Comparison of ENCODE assay signal across 8 cellular contexts in the genomic region with DNA sequence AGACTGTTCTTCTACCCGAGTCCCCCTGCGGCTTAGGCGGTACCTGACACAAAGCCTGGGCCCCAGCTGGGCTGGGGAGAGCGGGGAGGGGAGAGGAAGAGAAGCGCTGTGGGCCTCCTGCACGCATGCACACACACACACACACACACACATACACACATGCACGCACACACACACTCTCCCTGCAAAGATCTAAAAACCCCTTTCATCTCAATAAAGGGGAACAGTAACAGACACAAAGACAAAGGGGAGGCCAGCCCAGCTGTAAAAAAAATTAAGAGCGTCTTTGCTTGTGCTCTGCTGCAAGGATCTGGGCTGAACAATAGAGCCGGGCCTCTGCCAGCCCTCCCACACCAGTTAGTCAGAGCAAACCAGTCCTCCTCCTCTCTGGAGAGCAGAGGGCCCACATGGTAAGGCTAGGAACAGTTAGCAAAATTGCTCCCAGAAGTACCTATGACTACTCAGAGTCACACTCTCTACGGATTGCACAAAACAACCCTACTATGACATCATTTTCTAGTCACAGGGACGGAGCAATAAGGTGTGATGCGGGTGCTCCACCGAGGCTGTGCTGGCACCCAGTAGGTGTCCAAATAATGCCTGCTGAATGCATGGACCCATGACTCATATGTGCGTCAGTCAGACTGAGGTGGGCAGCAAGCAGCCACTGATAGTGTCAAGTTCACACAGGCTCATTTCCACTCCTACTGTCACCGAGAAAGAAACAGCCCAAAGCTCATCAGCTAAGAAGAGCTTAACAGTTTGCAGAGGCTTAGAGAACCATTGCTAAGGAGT. TPM values are rescaled to one million over a fixed set of nuclear protein-coding genes. Genes with fewer than 3 reads are reported as not detected.
DNase-seq lines count a peak whose midpoint lies in the region; ATAC-seq lines count a peak whose summit lies in the region.

No MANE protein-coding gene starts in this region.

- no peaks in the 10 kb centered on the region for H3K9me3 Mint-ChIP-seq in central memory CD8-positive, alpha-beta T cell

- H3K36me3 Mint-ChIP-seq in central memory CD8-positive, alpha-beta T cell (ENCODE audit: insufficient read depth): peaks cover 47% of the 10 kb centered on the region

- no peaks in the 10 kb centered on the region for H3K27me3 Mint-ChIP-seq in central memory CD8-positive, alpha-beta T cell

- H3K4me3 Mint-ChIP-seq in central memory CD8-positive, alpha-beta T cell: peak overlapping the region; percentile 82

- ATAC-seq in GM21619 (IDR thresholded peaks at IDR 0.05; ENCODE audit: unreplicated experiment) (peak; percentile 37), HG03280 (IDR thresholded peaks at IDR 0.05; ENCODE audit: unreplicated experiment) (no peak)
- peak; percentile 61 for ATAC-seq in central memory CD8-positive, alpha-beta T cell (replicated peaks; ENCODE audit: extremely low read depth, poor library complexity, severe bottlenecking)

- H3K27ac Mint-ChIP-seq in central memory CD8-positive, alpha-beta T cell (ENCODE audit: low read depth): peak overlapping the region; percentile 94

- peak; percentile 79 for DNase-seq in Ammon's horn (ENCODE audit: low spot score)
- peak; percentile 11 for DNase-seq in LoVo (ENCODE audit: low spot score)
- DNase-seq in activated CD4-positive, alpha-beta T cell treated with anti-CD3 and anti-CD28 coated beads for 24 hours (ENCODE audit: low read depth in 2 of 2): peak; percentile 44 to 72
- peak in 1 of 2 donors; percentile 65 for DNase-seq in central memory CD8-positive, alpha-beta T cell (ENCODE audit: low spot score in 2 of 2)
- peak; percentile 70 to 84 for DNase-seq in lung microvascular endothelial cell (ENCODE audit: low read depth in 2 of 2)
- DNase-seq in stimulated activated CD4-positive, alpha-beta T cell treated with anti-CD3 and anti-CD28 coated beads, TNF-alpha, amount 100 ng/mL, for 4 hours (ENCODE audit: low read depth in 3 of 3): peak in 2 of 3 experiments; percentile 60 to 61

- H3K4me1 Mint-ChIP-seq in central memory CD8-positive, alpha-beta T cell: peaks cover 93% of the 10 kb centered on the region

RNA-seq across cellular contexts. Expression of gene ITPRIP, which starts 9.2 kb away (rescaled TPM):
- 24.6 and 35.5 TPM in 2 replicates for total RNA-seq in lung microvascular endothelial cell

RNA-seq across cellular contexts. Expression of gene CFAP58, which starts 24.5 kb away (rescaled TPM):
- total RNA-seq in lung microvascular endothelial cell: 1.1 and 3.0 TPM in 2 replicates
